Comparison of ENCODE assay signal across 12 cellular contexts in genomic region chr5:175746851-175747250, GRCh38.
DNase-seq lines count a peak whose midpoint lies in the region; ATAC-seq and TF ChIP-seq lines count a peak whose summit lies in the region.
"Had no signal": no experiment of that assay in that cellular context is flagged by ENCODE, and none has a peak within 500 bp of the region (broad histone marks: within the 10 kb centered on the region; RNA-seq: fewer than 3 reads in every experiment).

No MANE protein-coding gene starts in this region.

- H3K4me1 Mint-ChIP-seq in WTC11: peaks cover 15% of the 10 kb centered on the region
- H3K4me1 Mint-ChIP-seq: central memory CD8-positive, alpha-beta T cell; stimulated activated memory B cell treated with anti-CD40 and anti-IgM and Interleukin-4, amounts not matched to agents 10 μg/mL and 1 μg/mL and 100 μg/mL, for 72 hours had no signal

- peak overlapping the region; percentile 43 for H3K4me3 Mint-ChIP-seq in WTC11
- H3K4me3 Mint-ChIP-seq: central memory CD8-positive, alpha-beta T cell; stimulated activated memory B cell treated with anti-CD40 and anti-IgM and Interleukin-4, amounts not matched to agents 10 μg/mL and 1 μg/mL and 100 μg/mL, for 72 hours had no signal

- POLR2A ChIA-PET in WTC11 (lab: Charles Lee): interaction anchor here (1.3 kb wide), 1 partner anchor 125 kb away, joined by 3 read pairs; the partner anchor contains the start of gene CPLX2

- CTCF ChIA-PET in WTC11 (lab: Charles Lee): interaction anchor here (1.0 to 3.7 kb wide), 4 partner anchors 16 to 121 kb away, joined by 3 to 31 read pairs (median 4); no protein-coding TSS in a partner anchor

- no peaks in the 10 kb centered on the region for H3K9me3 Mint-ChIP-seq in WTC11
- H3K9me3 Mint-ChIP-seq: central memory CD8-positive, alpha-beta T cell; stimulated activated memory B cell treated with anti-CD40 and anti-IgM and Interleukin-4, amounts not matched to agents 10 μg/mL and 1 μg/mL and 100 μg/mL, for 72 hours had no signal

- no peak for TF ChIP-seq CTCF in WTC11 (IDR thresholded peaks at IDR 0.05)

- intact Hi-C loops in sciatic nerve (cut with DNase I): no loop called here

- H3K27me3 Mint-ChIP-seq in WTC11 (ENCODE audit: low read depth): peaks cover 3% of the 10 kb centered on the region; the same call in 1 of the 2 replicates

- H3K27ac Mint-ChIP-seq in WTC11: no peak overlapping the region
- H3K27ac Mint-ChIP-seq: stimulated activated memory B cell treated with anti-CD40 and anti-IgM and Interleukin-4, amounts not matched to agents 10 μg/mL and 1 μg/mL and 100 μg/mL, for 72 hours had no signal

- no peaks in the 10 kb centered on the region for H3K36me3 Mint-ChIP-seq in WTC11
- H3K36me3 Mint-ChIP-seq: stimulated activated memory B cell treated with anti-CD40 and anti-IgM and Interleukin-4, amounts not matched to agents 10 μg/mL and 1 μg/mL and 100 μg/mL, for 72 hours had no signal

- DNase-seq in D341Med (ENCODE audit: low spot score) (peak; percentile 50), HT1080 (ENCODE audit: low read depth) (peak; percentile 48), WTC11 (ENCODE audit: low spot score) (no peak), islet precursor cell (peak; percentile 54), T-helper 2 cell (no peak), sciatic nerve (ENCODE audit: low spot score) (no peak), NCI-H1092 treated with DMSO at 0.1 percent for 48 hours (lab: John Stamatoyannopoulos, UW) (no peak)
- DNase-seq: activated CD8-positive, alpha-beta memory T cell treated with anti-CD3 and anti-CD28 coated beads for 24 hours; GF-D8 had no signal

- ATAC-seq in WTC11 (peak; percentile 92), sciatic nerve (no peak), HG02759 (IDR thresholded peaks at IDR 0.05; ENCODE audit: unreplicated experiment) (no peak)
- ATAC-seq: stimulated activated memory B cell treated with anti-CD40 and anti-IgM and Interleukin-4, amounts not matched to agents 10 μg/mL and 1 μg/mL and 100 μg/mL, for 72 hours had no signal

TF ChIP-seq in WTC11, 78 proteins besides CTCF, POLR2A, EP300 and RAD21:
- TF ChIP-seq HMGA2 (CRISPR knock-in tag; IDR thresholded peaks at IDR 0.05) (no peak), IRF2 (CRISPR knock-in tag; IDR thresholded peaks at IDR 0.05; ENCODE audit: borderline replicate concordance, low read depth) (no peak), PREB (CRISPR knock-in tag; IDR thresholded peaks at IDR 0.05; ENCODE audit: borderline replicate concordance) (no peak), TEAD4 (CRISPR knock-in tag; IDR thresholded peaks at IDR 0.05) (0 out of 2 replicates have a peak, but pooled peaks have one; percentile 32), NFYB (CRISPR knock-in tag; conservative IDR thresholded peaks at IDR 0.05; ENCODE audit: low read depth) (peak; percentile 97), TEAD1 (CRISPR knock-in tag; IDR thresholded peaks at IDR 0.05) (peak; percentile 35; the same call in 1 of the 2 replicates)
- TF ChIP-seq, protein P1, sequence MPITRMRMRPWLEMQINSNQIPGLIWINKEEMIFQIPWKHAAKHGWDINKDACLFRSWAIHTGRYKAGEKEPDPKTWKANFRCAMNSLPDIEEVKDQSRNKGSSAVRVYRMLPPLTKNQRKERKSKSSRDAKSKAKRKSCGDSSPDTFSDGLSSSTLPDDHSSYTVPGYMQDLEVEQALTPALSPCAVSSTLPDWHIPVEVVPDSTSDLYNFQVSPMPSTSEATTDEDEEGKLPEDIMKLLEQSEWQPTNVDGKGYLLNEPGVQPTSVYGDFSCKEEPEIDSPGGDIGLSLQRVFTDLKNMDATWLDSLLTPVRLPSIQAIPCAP (CRISPR knock-in tag; IDR thresholded peaks at IDR 0.05): no peak
- TF ChIP-seq, protein P2, sequence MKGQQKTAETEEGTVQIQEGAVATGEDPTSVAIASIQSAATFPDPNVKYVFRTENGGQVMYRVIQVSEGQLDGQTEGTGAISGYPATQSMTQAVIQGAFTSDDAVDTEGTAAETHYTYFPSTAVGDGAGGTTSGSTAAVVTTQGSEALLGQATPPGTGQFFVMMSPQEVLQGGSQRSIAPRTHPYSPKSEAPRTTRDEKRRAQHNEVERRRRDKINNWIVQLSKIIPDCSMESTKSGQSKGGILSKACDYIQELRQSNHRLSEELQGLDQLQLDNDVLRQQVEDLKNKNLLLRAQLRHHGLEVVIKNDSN (CRISPR knock-in tag; IDR thresholded peaks at IDR 0.05): peak; percentile 98
- TF ChIP-seq, protein P3, sequence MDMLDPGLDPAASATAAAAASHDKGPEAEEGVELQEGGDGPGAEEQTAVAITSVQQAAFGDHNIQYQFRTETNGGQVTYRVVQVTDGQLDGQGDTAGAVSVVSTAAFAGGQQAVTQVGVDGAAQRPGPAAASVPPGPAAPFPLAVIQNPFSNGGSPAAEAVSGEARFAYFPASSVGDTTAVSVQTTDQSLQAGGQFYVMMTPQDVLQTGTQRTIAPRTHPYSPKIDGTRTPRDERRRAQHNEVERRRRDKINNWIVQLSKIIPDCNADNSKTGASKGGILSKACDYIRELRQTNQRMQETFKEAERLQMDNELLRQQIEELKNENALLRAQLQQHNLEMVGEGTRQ (CRISPR knock-in tag; IDR thresholded peaks at IDR 0.05): peak; percentile 97
- TF ChIP-seq, protein P4, sequence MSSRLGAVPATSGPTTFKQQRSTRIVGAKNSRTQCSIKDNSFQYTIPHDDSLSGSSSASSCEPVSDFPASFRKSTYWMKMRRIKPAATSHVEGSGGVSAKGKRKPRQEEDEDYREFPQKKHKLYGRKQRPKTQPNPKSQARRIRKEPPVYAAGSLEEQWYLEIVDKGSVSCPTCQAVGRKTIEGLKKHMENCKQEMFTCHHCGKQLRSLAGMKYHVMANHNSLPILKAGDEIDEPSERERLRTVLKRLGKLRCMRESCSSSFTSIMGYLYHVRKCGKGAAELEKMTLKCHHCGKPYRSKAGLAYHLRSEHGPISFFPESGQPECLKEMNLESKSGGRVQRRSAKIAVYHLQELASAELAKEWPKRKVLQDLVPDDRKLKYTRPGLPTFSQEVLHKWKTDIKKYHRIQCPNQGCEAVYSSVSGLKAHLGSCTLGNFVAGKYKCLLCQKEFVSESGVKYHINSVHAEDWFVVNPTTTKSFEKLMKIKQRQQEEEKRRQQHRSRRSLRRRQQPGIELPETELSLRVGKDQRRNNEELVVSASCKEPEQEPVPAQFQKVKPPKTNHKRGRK (CRISPR knock-in tag; IDR thresholded peaks at IDR 0.05; ENCODE audit: borderline replicate concordance): no peak

Comparison
In these comparisons a context has a peak if more than half of its experiments do, and no peak if none do; other contexts are left out.
1. DNase-seq: peak in D341Med (single experiment), HT1080 (single experiment) and islet precursor cell (single experiment); none in WTC11 (single experiment), T-helper 2 cell (0 of 5), sciatic nerve (single experiment) and NCI-H1092 treated with DMSO at 0.1 percent for 48 hours (single experiment).